Comparison of ENCODE assay signal across 16 cellular contexts in the genomic region with DNA sequence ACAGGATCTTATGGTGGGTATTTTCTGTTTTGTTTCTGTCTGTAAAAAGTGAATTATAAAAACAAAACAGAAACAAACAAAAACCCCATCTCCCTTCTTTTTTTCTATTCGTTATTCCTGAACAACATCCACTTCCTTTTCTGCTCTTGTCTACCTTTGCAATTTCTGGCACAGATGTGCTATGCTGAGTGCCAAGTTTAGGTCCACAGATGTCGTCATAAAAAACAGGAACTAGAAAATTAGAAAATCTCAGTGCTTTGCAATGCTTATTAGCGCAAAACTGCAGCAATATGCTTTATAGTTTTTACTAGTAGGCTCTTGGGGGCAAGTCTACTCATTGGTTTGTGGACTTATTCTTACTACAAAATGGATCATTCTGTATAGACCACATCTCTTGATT.
"Had no signal": no experiment of that assay in that cellular context is flagged by ENCODE, and none has a peak within 500 bp of the region (broad histone marks: within the 10 kb centered on the region; RNA-seq: fewer than 3 reads in every experiment).

No MANE protein-coding gene starts in this region.

- H3K36me3 ChIP-seq: cardiac muscle cell, suprapubic skin, upper lobe of left lung had no signal

- H3K4me3 ChIP-seq: cardiac muscle cell, hepatocyte, suprapubic skin, upper lobe of left lung had no signal

- H3K4me3 Mint-ChIP-seq: activated naive CD4-positive, alpha-beta T cell treated with anti-CD3 and anti-CD28 coated beads for 36 hours; activated T-helper 17 cell treated with anti-CD3 and anti-CD28 coated beads, Interleukin-2, amount 50 U/mL, for 72 hours had no signal

- ATAC-seq: activated T-helper 17 cell treated with anti-CD3 and anti-CD28 coated beads, Interleukin-2, amount 50 U/mL, for 72 hours; stimulated activated naive CD8-positive, alpha-beta T cell treated with anti-CD3 and anti-CD28 coated beads, Interleukin-15, Interleukin-2, amounts not matched to agents 100 U/mL and 50 U/mL, for 24 hours had no signal

- H3K9me3 Mint-ChIP-seq: activated naive CD4-positive, alpha-beta T cell treated with anti-CD3 and anti-CD28 coated beads for 36 hours; activated T-helper 17 cell treated with anti-CD3 and anti-CD28 coated beads, Interleukin-2, amount 50 U/mL, for 72 hours had no signal

- H3K9ac ChIP-seq: parathyroid adenoma had no signal

- H3K27me3 ChIP-seq: upper lobe of left lung had no signal

- H3K27me3 Mint-ChIP-seq: activated T-helper 17 cell treated with anti-CD3 and anti-CD28 coated beads, Interleukin-2, amount 50 U/mL, for 72 hours had no signal

- H3K9me3 ChIP-seq: suprapubic skin, upper lobe of left lung had no signal

- H3K27ac ChIP-seq: cardiac muscle cell, epithelial cell of prostate, hepatocyte, parathyroid adenoma, suprapubic skin, upper lobe of left lung had no signal

- H3K4me1 ChIP-seq: parathyroid adenoma, suprapubic skin, upper lobe of left lung had no signal

- DNase-seq: activated CD4-positive, alpha-beta T cell treated with anti-CD3 and anti-CD28 coated beads for 4 hours; activated naive CD4-positive, alpha-beta T cell treated with anti-CD3 and anti-CD28 coated beads for 36 hours; effector CD8-positive, alpha-beta T cell; kidney glomerular epithelial cell; midbrain; stimulated activated CD4-positive, alpha-beta T cell treated with anti-CD3 and anti-CD28 coated beads, Interleukin-2, amount 100 ng/mL, for 48 hours; stimulated activated naive CD8-positive, alpha-beta T cell treated with anti-CD3 and anti-CD28 coated beads, Interleukin-15, Interleukin-2, amounts not matched to agents 100 U/mL and 50 U/mL, for 24 hours; T1000; upper lobe of left lung had no signal

- H3K79me2 ChIP-seq: hepatocyte, parathyroid adenoma had no signal

- H3K27ac Mint-ChIP-seq: activated naive CD4-positive, alpha-beta T cell treated with anti-CD3 and anti-CD28 coated beads for 36 hours; activated T-helper 17 cell treated with anti-CD3 and anti-CD28 coated beads, Interleukin-2, amount 50 U/mL, for 72 hours had no signal

- H3K4me2 ChIP-seq: hepatocyte had no signal

- H2AFZ ChIP-seq: hepatocyte, parathyroid adenoma had no signal

- FAIRE-seq: colon had no signal

- H3K4me1 Mint-ChIP-seq: activated T-helper 17 cell treated with anti-CD3 and anti-CD28 coated beads, Interleukin-2, amount 50 U/mL, for 72 hours had no signal
